In the genomic region with DNA sequence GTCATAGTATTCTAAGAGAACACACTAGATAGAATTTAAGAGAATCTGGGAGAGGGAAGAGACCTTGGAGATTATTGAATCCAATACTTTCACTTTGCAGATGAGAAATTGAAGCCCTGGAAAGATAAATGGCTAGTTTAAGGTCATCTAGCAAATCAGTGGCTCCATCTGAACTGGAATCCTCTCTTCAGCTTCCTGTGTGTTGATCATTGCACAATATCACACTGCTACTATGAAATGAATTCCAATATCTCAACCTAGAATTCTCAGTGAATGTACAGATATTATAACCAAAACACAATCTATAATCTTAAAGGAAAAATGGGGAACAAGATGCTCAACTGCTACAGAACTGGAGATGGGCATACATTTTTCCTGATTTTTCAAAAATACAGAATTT, we compare ENCODE assay signal across 20 cellular contexts.
"Had no signal": no experiment of that assay in that cellular context is flagged by ENCODE, and none has a peak within 500 bp of the region (broad histone marks: within the 10 kb centered on the region; RNA-seq: fewer than 3 reads in every experiment).

No MANE protein-coding gene starts in this region.

- DNase-seq: activated CD4-positive, alpha-beta T cell treated with anti-CD3 and anti-CD28 coated beads for 48 hours; activated CD4-positive, alpha-beta T cell treated with anti-CD3 and anti-CD28 coated beads, Interleukin-2, amount 50 U/mL, for 4 hours; activated CD4-positive, CD25-positive, alpha-beta regulatory T cell treated with anti-CD3 and anti-CD28 coated beads, Interleukin-2, amount 50 U/mL, for 72 hours; activated CD8-positive, alpha-beta memory T cell treated with anti-CD3 and anti-CD28 coated beads, Interleukin-2, amount 50 U/mL, for 48 hours; activated CD8-positive, alpha-beta T cell treated with anti-CD3 and anti-CD28 coated beads, Interleukin-2, amount 10 ng/mL, durations not matched to agents 7 days and 5 days; activated effector memory CD4-positive, alpha-beta T cell treated with Interleukin-2 at 50 U/mL for 16 hours; activated naive CD4-positive, alpha-beta T cell; activated T-cell treated with anti-CD3 and anti-CD28 coated beads, Interleukin-2, amount 50 U/mL, for 1 hour; NCI-H1092; NCI-H1417; NCI-H1930; NCI-H2171; NCI-H226; NCI-H526 treated with DMSO at 0.1 percent for 48 hours; NCI-H82; T-cell; T-helper 2 cell had no signal

- H3K4me3 ChIP-seq: SK-N-MC had no signal

- ATAC-seq: activated CD8-positive, alpha-beta T cell treated with anti-CD3 and anti-CD28 coated beads, Interleukin-2, amount 10 ng/mL, durations not matched to agents 7 days and 5 days; Right ventricle myocardium inferior; T-cell had no signal

- H3K27ac ChIP-seq: KMS-11, SK-N-MC had no signal
